In genomic region chr5:88484367-88484766, GRCh38 we compare ENCODE assay signal across 27 cellular contexts.
"Had no signal": no experiment of that assay in that cellular context is flagged by ENCODE, and none has a peak within 500 bp of the region (broad histone marks: within the 10 kb centered on the region; RNA-seq: fewer than 3 reads in every experiment).

No MANE protein-coding gene starts in this region.

- H3K4me3 ChIP-seq: esophagus squamous epithelium, gastroesophageal sphincter, heart left ventricle, thoracic aorta, vagina had no signal

- H3K9me3 ChIP-seq: esophagus squamous epithelium, gastroesophageal sphincter, heart left ventricle, thoracic aorta, vagina had no signal

- H3K27ac ChIP-seq: brain microvascular endothelial cell, esophagus squamous epithelium, gastroesophageal sphincter, heart left ventricle, thoracic aorta, vagina had no signal

- FAIRE-seq: colon, islet of Langerhans, small intestine had no signal

- H3K36me3 ChIP-seq: brain microvascular endothelial cell, esophagus squamous epithelium, gastroesophageal sphincter, heart left ventricle, thoracic aorta, vagina had no signal

- H3K27me3 ChIP-seq: brain microvascular endothelial cell, vagina had no signal

- DNase-seq: activated B cell treated with CpG ODN at 0.5 μM for 24 hours; activated CD4-positive, alpha-beta T cell treated with anti-CD3 and anti-CD28 coated beads, Interleukin-2, amount 10 ng/mL, durations not matched to agents 24 days and 14 days; activated CD8-positive, alpha-beta memory T cell treated with anti-CD3 and anti-CD28 coated beads, Interleukin-2, amount 10 ng/mL, durations not matched to agents 7 days and 5 days; activated CD8-positive, alpha-beta T cell treated with anti-CD3 and anti-CD28 coated beads for 36 hours; activated gamma-delta T cell; activated naive CD4-positive, alpha-beta T cell treated with anti-CD3 and anti-CD28 coated beads, Interleukin-2, amount 50 U/mL, for 16 hours; activated naive CD8-positive, alpha-beta T cell treated with anti-CD3 and anti-CD28 coated beads, Interleukin-2, amount 50 U/mL, for 24 hours; activated T-cell treated with anti-CD3 and anti-CD28 coated beads for 4 hours; brain microvascular endothelial cell; central memory CD4-positive, alpha-beta T cell; effector memory CD8-positive, alpha-beta T cell; esophagus squamous epithelium; heart left ventricle; left ventricle myocardium superior; mammary epithelial cell; midbrain; natural killer cell; occipital lobe; posterior cingulate gyrus; small intestine had no signal

- H3K4me1 ChIP-seq: esophagus squamous epithelium, gastroesophageal sphincter, heart left ventricle, vagina had no signal

- ATAC-seq: activated CD8-positive, alpha-beta memory T cell treated with anti-CD3 and anti-CD28 coated beads, Interleukin-2, amount 10 ng/mL, durations not matched to agents 7 days and 5 days; activated CD8-positive, alpha-beta T cell treated with anti-CD3 and anti-CD28 coated beads for 36 hours; activated naive CD8-positive, alpha-beta T cell treated with anti-CD3 and anti-CD28 coated beads, Interleukin-2, amount 50 U/mL, for 24 hours; effector memory CD8-positive, alpha-beta T cell; gastroesophageal sphincter; heart left ventricle; left ventricle myocardium superior; natural killer cell; sciatic nerve; stimulated activated memory B cell treated with anti-CD40 and anti-IgM and Interleukin-4, amounts not matched to agents 10 μg/mL and 1 μg/mL and 100 μg/mL, for 72 hours had no signal
